Comparison of ENCODE assay signal across 8 cellular contexts in genomic region chr11:68383976-68384501, GRCh38.
DNase-seq lines count a peak whose midpoint lies in the region; ATAC-seq, FAIRE-seq and TF ChIP-seq lines count a peak whose summit lies in the region.

No MANE protein-coding gene starts in this region.

- DNase-seq in 8988T (peak; percentile 90), GM12891 (ENCODE audit: insufficient read length, low spot score) (peak; percentile 72), RWPE1 (ENCODE audit: low spot score) (peak; percentile 51), heart right ventricle (peak; percentile 74 to 75), sigmoid colon (peak; percentile 83), amniotic stem cell (lab: John Stamatoyannopoulos, UW) (no peak)
- peak; percentile 62 for DNase-seq in activated naive CD4-positive, alpha-beta T cell treated with anti-CD3 and anti-CD28 coated beads, Interleukin-2, amount 50 U/mL, for 16 hours

- intact Hi-C loops in heart right ventricle (cut with DNase I) = loop anchor here in 9 of 10 donors (2.0 to 10.0 kb wide), 10 partner anchors 61 to 172 kb away; partner anchors contain the start of genes C11orf24 (in 5 of the 9), LRP5 (in 3 of the 9) and KMT5B (in 1 of the 9)
- intact Hi-C loops in sigmoid colon (cut with DNase I) = loop anchor here (2.0 to 10.0 kb wide), 5 partner anchors 61 to 172 kb away; partner anchors contain the start of genes C11orf24, KMT5B and LRP5

- peak overlapping the region; percentile 15; the same call in 1 of the 2 replicates for H3K27ac ChIP-seq in RWPE1
- H3K27ac ChIP-seq in heart right ventricle = peak overlapping the region in 4 of 10 donors; percentile 35 to 91 (median 60)
- H3K27ac ChIP-seq in sigmoid colon = peak overlapping the region; percentile 69 to 83 (median 82)

- 11 to 13% methylated on average over 9 of the region's 9 CpGs for WGBS in heart right ventricle, 2 donors
- whole genome bisulfite sequencing in sigmoid colon, 2 donors = 9 to 16% methylated on average over 9 of the region's 9 CpGs

- FAIRE-seq in GM12891 (lab: Jason Lieb, UNC) = peak; percentile 74

- no peaks in the 10 kb centered on the region for H3K9me3 ChIP-seq in heart right ventricle
- H3K9me3 ChIP-seq in sigmoid colon = no peaks in the 10 kb centered on the region

- no peak for TF ChIP-seq EP300 in sigmoid colon (IDR thresholded peaks at IDR 0.05)

- peaks cover 11 to 57% (median 53%) of the 10 kb centered on the region in 9 donors for H3K4me1 ChIP-seq in heart right ventricle
- peaks cover 0 to 54% (median 52%) of the 10 kb centered on the region in 4 donors for H3K4me1 ChIP-seq in sigmoid colon

- no peaks in the 10 kb centered on the region for H3K27me3 ChIP-seq in heart right ventricle
- no peaks in the 10 kb centered on the region for H3K27me3 ChIP-seq in sigmoid colon

- POLR2A ChIA-PET in RWPE1 (lab: Yijun Ruan, JAX; ENCODE audit: low non-redundant PET) = no interaction called here

- TF ChIP-seq CTCF in RWPE1 (conservative IDR thresholded peaks at IDR 0.05; ENCODE audit: low read depth) (peak; percentile 94), heart right ventricle (IDR thresholded peaks at IDR 0.05) (peak; percentile 88 to 95 (median 93)), sigmoid colon (IDR thresholded peaks at IDR 0.05) (peak; percentile 89 to 97 (median 96))

- TF ChIP-seq POLR2A in GM12891 (IDR thresholded peaks at IDR 0.05; ENCODE audit: low read depth, low read length) = no peak
- no peak for TF ChIP-seq POLR2A in sigmoid colon (IDR thresholded peaks at IDR 0.05)

- no peak overlapping the region for H3K4me3 ChIP-seq in heart right ventricle
- no peak overlapping the region for H3K4me3 ChIP-seq in sigmoid colon

- H3K36me3 ChIP-seq in heart right ventricle = peaks cover 0 to 32% (median 17%) of the 10 kb centered on the region in 9 donors
- H3K36me3 ChIP-seq in sigmoid colon = peaks cover 0 to 31% (median 18%) of the 10 kb centered on the region in 4 donors

- CTCF ChIA-PET in RWPE1 (lab: Yijun Ruan, JAX) = interaction anchor here (0.6 to 0.9 kb wide), 6 partner anchors 13 to 131 kb away, joined by 3 to 6 read pairs (median 3); no protein-coding TSS in a partner anchor

- ATAC-seq in heart right ventricle (peak in 5 of 8 donors; percentile 3 to 50 (median 26)), GM21367 (IDR thresholded peaks at IDR 0.05; ENCODE audit: unreplicated experiment) (no peak)

TF ChIP-seq in GM12891, 5 proteins besides CTCF, POLR2A, EP300 and RAD21:
- TF ChIP-seq POU2F2 (IDR thresholded peaks at IDR 0.05; ENCODE audit: low read depth, low read length) (peak; percentile 66; the same call in 1 of the 2 replicates), POLR2AphosphoS5 (IDR thresholded peaks at IDR 0.05; ENCODE audit: low read depth, low read length) (no peak)
TF ChIP-seq in GM12891: peak in this region for 1.
